In the genomic region with DNA sequence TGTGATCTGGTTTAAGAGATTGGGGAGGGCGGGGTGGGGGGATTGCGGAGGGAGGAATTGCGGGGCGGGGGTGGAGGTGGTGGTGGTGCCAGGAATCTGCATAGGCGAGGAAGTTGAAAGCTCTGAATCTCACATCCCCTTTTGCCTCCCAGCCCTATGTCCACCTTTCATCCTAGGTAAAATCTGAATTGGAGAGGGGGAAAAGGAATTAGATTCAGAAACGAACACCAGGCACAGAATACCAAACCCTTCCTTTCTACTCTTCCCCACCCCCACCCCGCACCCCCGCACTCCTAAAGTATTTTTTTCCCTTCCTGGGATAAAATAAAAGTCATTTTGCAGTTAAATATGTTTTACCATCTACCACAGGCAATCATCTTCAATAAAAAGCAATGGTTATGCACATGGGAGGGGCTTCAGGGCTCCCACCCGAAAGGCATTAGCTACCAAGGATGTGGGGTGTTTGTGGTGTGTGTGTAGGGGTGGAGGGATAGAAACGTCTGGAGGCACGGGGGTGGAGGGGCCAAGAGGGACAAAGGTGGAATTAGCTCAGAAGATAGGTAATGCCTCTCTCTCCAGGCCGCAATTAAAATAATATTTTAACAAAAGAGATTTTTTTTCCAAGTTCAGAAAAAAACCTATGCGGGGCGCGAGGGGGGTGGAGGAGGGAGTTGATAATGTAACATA, we compare ENCODE assay signal across 8 cellular contexts. TPM values are rescaled to one million over a fixed set of nuclear protein-coding genes. Genes with fewer than 3 reads are reported as not detected.
DNase-seq lines count a peak whose midpoint lies in the region; ATAC-seq and TF ChIP-seq lines count a peak whose summit lies in the region.

No MANE protein-coding gene starts in this region.

- ATAC-seq in left ventricle myocardium superior, result no peak
- ATAC-seq in activated naive CD8-positive, alpha-beta T cell treated with anti-CD3 and anti-CD28 coated beads, Interleukin-2, amount 50 U/mL, for 24 hours, result no peak
- ATAC-seq in upper lobe of left lung (ENCODE audit: low FRiP score in 2 of 2), result no peak
- ATAC-seq in GM21515 (IDR thresholded peaks at IDR 0.05; ENCODE audit: unreplicated experiment), result no peak
- no peak for ATAC-seq in sciatic nerve
- ATAC-seq in activated CD4-positive, CD25-positive, alpha-beta regulatory T cell treated with anti-CD3 and anti-CD28 coated beads, Interleukin-2, amount 50 U/mL, for 24 hours, result no peak

- H3K27me3 Mint-ChIP-seq in activated naive CD8-positive, alpha-beta T cell treated with anti-CD3 and anti-CD28 coated beads, Interleukin-2, amount 50 U/mL, for 24 hours, result peaks cover 80% of the 10 kb centered on the region

- H3K9me3 Mint-ChIP-seq in activated naive CD8-positive, alpha-beta T cell treated with anti-CD3 and anti-CD28 coated beads, Interleukin-2, amount 50 U/mL, for 24 hours, result no peaks in the 10 kb centered on the region

- H3K4me1 ChIP-seq in cardiac muscle cell (ENCODE audit: low read depth) (peaks cover 45% of the 10 kb centered on the region), upper lobe of left lung (peaks cover 41 to 51% (median 45%) of the 10 kb centered on the region in 4 donors)

- no peak for DNase-seq in cardiac muscle cell (ENCODE audit: low read depth in 1 of 2, low spot score in 1 of 2)
- no peak for DNase-seq in left ventricle myocardium superior
- DNase-seq in activated naive CD8-positive, alpha-beta T cell treated with anti-CD3 and anti-CD28 coated beads, Interleukin-2, amount 50 U/mL, for 24 hours, result no peak
- no peak for DNase-seq in lower leg skin (ENCODE audit: low spot score in 2 of 2)
- DNase-seq in upper lobe of left lung, result no peak
- DNase-seq in sciatic nerve (ENCODE audit: low spot score), result no peak

- TF ChIP-seq CTCF in cardiac muscle cell (IDR thresholded peaks at IDR 0.05; ENCODE audit: low read depth, low read length), result no peak
- TF ChIP-seq CTCF in lower leg skin (IDR thresholded peaks at IDR 0.05), result no peak
- TF ChIP-seq CTCF in upper lobe of left lung (IDR thresholded peaks at IDR 0.05), result no peak

- H3K36me3 Mint-ChIP-seq in activated naive CD8-positive, alpha-beta T cell treated with anti-CD3 and anti-CD28 coated beads, Interleukin-2, amount 50 U/mL, for 24 hours (ENCODE audit: low read depth), result no peaks in the 10 kb centered on the region

- H3K27me3 ChIP-seq in cardiac muscle cell (no peaks in the 10 kb centered on the region), upper lobe of left lung (peaks cover 0 to 18% (median 6%) of the 10 kb centered on the region in 4 donors)

- no peak overlapping the region for H3K27ac Mint-ChIP-seq in activated naive CD8-positive, alpha-beta T cell treated with anti-CD3 and anti-CD28 coated beads, Interleukin-2, amount 50 U/mL, for 24 hours

- H3K36me3 ChIP-seq in cardiac muscle cell (no peaks in the 10 kb centered on the region), upper lobe of left lung (no peaks in the 10 kb centered on the region)

- peak overlapping the region; percentile 49 for H3K4me3 Mint-ChIP-seq in activated naive CD8-positive, alpha-beta T cell treated with anti-CD3 and anti-CD28 coated beads, Interleukin-2, amount 50 U/mL, for 24 hours

- peaks cover 31% of the 10 kb centered on the region for H3K4me1 Mint-ChIP-seq in activated naive CD8-positive, alpha-beta T cell treated with anti-CD3 and anti-CD28 coated beads, Interleukin-2, amount 50 U/mL, for 24 hours

- intact Hi-C loops in left ventricle myocardium superior (cut with micrococcal nuclease) (loop anchor here (10.0 kb wide), 1 partner anchor 111 kb away; no protein-coding TSS in a partner anchor), lower leg skin (cut with DNase I; ENCODE audit: low total_unique reads) (loop anchor here (10.0 kb wide), 1 partner anchor 1021 kb away; no protein-coding TSS in a partner anchor), sciatic nerve (cut with DNase I) (no loop called here)

- H3K4me3 ChIP-seq in cardiac muscle cell (peak overlapping the region; percentile 75), lower leg skin (ENCODE audit: low read depth, poor library complexity, severe bottlenecking) (peak overlapping the region; percentile 33), upper lobe of left lung (peak overlapping the region in 3 of 4 donors; percentile 44 to 46 (median 44))

- TF ChIP-seq EP300 in upper lobe of left lung (IDR thresholded peaks at IDR 0.05), result no peak

- H3K9me3 ChIP-seq in cardiac muscle cell (ENCODE audit: low read depth) (no peaks in the 10 kb centered on the region), upper lobe of left lung (no peaks in the 10 kb centered on the region)

- 2 to 5% methylated on average over 15 of the region's 15 CpGs for WGBS in lower leg skin, 2 donors
- WGBS in upper lobe of left lung, 2 donors, result 3 to 4% methylated on average over 15 of the region's 15 CpGs

- TF ChIP-seq POLR2A in lower leg skin (IDR thresholded peaks at IDR 0.05) (no peak), upper lobe of left lung (IDR thresholded peaks at IDR 0.05) (no peak)

- no peak overlapping the region for H3K27ac ChIP-seq in cardiac muscle cell
- peak overlapping the region in 3 of 4 donors; percentile 30 to 58 (median 50) for H3K27ac ChIP-seq in upper lobe of left lung

RNA-seq across cellular contexts. Expression of gene IGFBP5, which starts 1.8 kb away (rescaled TPM):
- total RNA-seq in cardiac muscle cell (132 and 229 TPM in 2 replicates), left ventricle myocardium superior (156 TPM), lower leg skin (100 to 1,000 TPM in 3 of 4 donors, 10 to 100 TPM in 1; 27.7 to 460 (median 134) TPM), upper lobe of left lung (100 to 1,000 TPM in 3 of 6 donors, 10 to 100 TPM in 3; 41.9 to 304 (median 95.5) TPM), sciatic nerve (316 TPM)
- polyA plus RNA-seq in cardiac muscle cell, result 28.0 and 35.2 TPM in 2 replicates
